18 cellular contexts compared by ENCODE assay signal in genomic region chr12:126107659-126108058, GRCh38.
A peak's percentile ranks its signal among the peaks of the same experiment; 100 is the strongest.
DNase-seq lines count a peak whose midpoint lies in the region; TF ChIP-seq lines count a peak whose summit lies in the region.
"Had no signal": no experiment of that assay in that cellular context is flagged by ENCODE, and none has a peak within 500 bp of the region (broad histone marks: within the 10 kb centered on the region; RNA-seq: fewer than 3 reads in every experiment).

No MANE protein-coding gene starts in this region.

- H3K27ac ChIP-seq in ectodermal cell (ENCODE audit: insufficient read depth, low read depth, low read length, poor library complexity, severe bottlenecking), result peak overlapping the region; percentile 37
- H3K27ac ChIP-seq in CD8-positive, alpha-beta memory T cell (ENCODE audit: low read depth, low read length), result no peak overlapping the region
- H3K27ac ChIP-seq: 22Rv1 had no signal

- peaks cover 4% of the 10 kb centered on the region for H3K9me3 Mint-ChIP-seq in nephron progenitor cell
- H3K9me3 Mint-ChIP-seq in progenitor cell of endocrine pancreas (ENCODE audit: low read depth), result peaks cover 7% of the 10 kb centered on the region
- H3K9me3 Mint-ChIP-seq in CD8-positive, alpha-beta memory T cell, result peaks cover 0 to 9% (median 5%) of the 10 kb centered on the region in 5 donors

- 49 to 55% methylated on average over 13 of the region's 13 CpGs for WGBS in ectodermal cell, 2 experiments

- H3K36me3 Mint-ChIP-seq in nephron progenitor cell (ENCODE audit: low read depth) (no peaks in the 10 kb centered on the region), progenitor cell of endocrine pancreas (ENCODE audit: insufficient read depth) (peaks cover 7% of the 10 kb centered on the region)
- H3K36me3 Mint-ChIP-seq in CD8-positive, alpha-beta memory T cell, result no peaks in the 10 kb centered on the region
- H3K36me3 Mint-ChIP-seq: CD14-positive monocyte had no signal

- no peaks in the 10 kb centered on the region for H3K4me1 ChIP-seq in ectodermal cell (ENCODE audit: control insufficient read depth, insufficient read depth, low read length)
- H3K4me1 ChIP-seq in CD8-positive, alpha-beta memory T cell (ENCODE audit: insufficient read depth, low read length), result no peaks in the 10 kb centered on the region
- H3K4me1 ChIP-seq: BE2C, Caco-2 had no signal

- H3K36me3 ChIP-seq in ectodermal cell (ENCODE audit: control insufficient read depth, insufficient read depth, low read length), result no peaks in the 10 kb centered on the region
- H3K36me3 ChIP-seq in CD8-positive, alpha-beta memory T cell (ENCODE audit: insufficient read depth, low read length), result no peaks in the 10 kb centered on the region
- H3K36me3 ChIP-seq: BE2C; BLaER1 treated with 17β-estradiol and CSF1 and Interleukin-3, amounts not matched to agents 10 nM and 100 nM had no signal

- no peak overlapping the region for H3K27ac Mint-ChIP-seq in nephron progenitor cell
- H3K27ac Mint-ChIP-seq in progenitor cell of endocrine pancreas, result peak overlapping the region; percentile 82
- no peak overlapping the region for H3K27ac Mint-ChIP-seq in CD8-positive, alpha-beta memory T cell
- H3K27ac Mint-ChIP-seq: CD14-positive monocyte; CD4-positive, alpha-beta T cell; GM23338 had no signal

- peak; percentile 18 for DNase-seq in DMS153 (lab: John Stamatoyannopoulos, UW)
- no peak for DNase-seq in DMS153 treated with DMSO at 0.1 percent for 48 hours (lab: John Stamatoyannopoulos, UW; ENCODE audit: unreplicated experiment)
- no peak for DNase-seq in nephron progenitor cell
- DNase-seq in progenitor cell of endocrine pancreas (ENCODE audit: low spot score, unreplicated experiment), result no peak
- no peak for DNase-seq in NOMO-1 treated with dmso at 0.1 percent for 144 hours (lab: John Stamatoyannopoulos, UW; ENCODE audit: unreplicated experiment)
- DNase-seq in CD8-positive, alpha-beta memory T cell, result no peak
- DNase-seq in NCI-H2029 (lab: John Stamatoyannopoulos, UW), result no peak
- DNase-seq: BE2C; Caco-2; CD4-positive, alpha-beta T cell; DMS53; DMS79 treated with DMSO at 0.1 percent for 48 hours; H9 had no signal

- POLR2A ChIA-PET in CD8-positive, alpha-beta memory T cell (lab: Charles Lee), result no interaction called here

- H3K4me3 Mint-ChIP-seq in nephron progenitor cell, result peak overlapping the region; percentile 8
- H3K4me3 Mint-ChIP-seq in progenitor cell of endocrine pancreas (ENCODE audit: low read depth), result peak overlapping the region; percentile 29
- no peak overlapping the region for H3K4me3 Mint-ChIP-seq in CD8-positive, alpha-beta memory T cell
- H3K4me3 Mint-ChIP-seq: CD14-positive monocyte; CD4-positive, alpha-beta T cell; GM23338; H9 had no signal

- H3K27me3 ChIP-seq in ectodermal cell (ENCODE audit: control insufficient read depth, insufficient read depth, low read length, poor library complexity, severe bottlenecking), result no peaks in the 10 kb centered on the region
- no peaks in the 10 kb centered on the region for H3K27me3 ChIP-seq in CD8-positive, alpha-beta memory T cell (ENCODE audit: insufficient read depth, low read length, poor library complexity, severe bottlenecking)
- H3K27me3 ChIP-seq: BE2C; BLaER1 treated with 17β-estradiol and CSF1 and Interleukin-3, amounts not matched to agents 10 nM and 100 nM had no signal

- H3K27me3 Mint-ChIP-seq in nephron progenitor cell (ENCODE audit: low read depth, poor library complexity) (peaks cover 22% of the 10 kb centered on the region), progenitor cell of endocrine pancreas (peaks cover 71% of the 10 kb centered on the region)
- no peaks in the 10 kb centered on the region for H3K27me3 Mint-ChIP-seq in CD8-positive, alpha-beta memory T cell
- H3K27me3 Mint-ChIP-seq: CD4-positive, alpha-beta T cell had no signal

- H3K9me3 ChIP-seq in ectodermal cell (ENCODE audit: control insufficient read depth, low read length), result no peaks in the 10 kb centered on the region
- H3K9me3 ChIP-seq in CD8-positive, alpha-beta memory T cell (ENCODE audit: low read length), result no peaks in the 10 kb centered on the region
- H3K9me3 ChIP-seq: BE2C, Caco-2 had no signal

- H3K4me3 ChIP-seq in ectodermal cell (ENCODE audit: insufficient read depth, low read depth, low read length), result no peak overlapping the region
- H3K4me3 ChIP-seq in CD8-positive, alpha-beta memory T cell (ENCODE audit: low read length), result no peak overlapping the region
- H3K4me3 ChIP-seq: BLaER1 treated with 17β-estradiol and CSF1 and Interleukin-3, amounts not matched to agents 10 nM and 100 nM; GM23338 had no signal

- H3K4me1 Mint-ChIP-seq in nephron progenitor cell (no peaks in the 10 kb centered on the region), progenitor cell of endocrine pancreas (ENCODE audit: low read depth) (peaks cover 23% of the 10 kb centered on the region)
- no peaks in the 10 kb centered on the region for H3K4me1 Mint-ChIP-seq in CD8-positive, alpha-beta memory T cell
- H3K4me1 Mint-ChIP-seq: CD14-positive monocyte, GM23338 had no signal

- CTCF ChIA-PET in CD8-positive, alpha-beta memory T cell (lab: Charles Lee), result no interaction called here

- TF ChIP-seq CTCF in nephron progenitor cell (IDR thresholded peaks at IDR 0.05) (no peak), progenitor cell of endocrine pancreas (IDR thresholded peaks at IDR 0.05; ENCODE audit: unreplicated experiment) (no peak)

Comparison
In these comparisons a context has a peak if more than half of its experiments do, and no peak if none do; other contexts are left out.
1. H3K4me3 Mint-ChIP-seq: peak in nephron progenitor cell (single experiment) and progenitor cell of endocrine pancreas (single experiment); none in CD8-positive, alpha-beta memory T cell (0 of 7).